In genomic region chr7:2109251-2109935, GRCh38 we compare ENCODE assay signal across 11 cellular contexts.
A peak's percentile ranks its signal among the peaks of the same experiment; 100 is the strongest.
DNase-seq lines count a peak whose midpoint lies in the region; ATAC-seq and TF ChIP-seq lines count a peak whose summit lies in the region.
"Had no signal": no experiment of that assay in that cellular context is flagged by ENCODE, and none has a peak within 500 bp of the region (broad histone marks: within the 10 kb centered on the region; RNA-seq: fewer than 3 reads in every experiment).

No MANE protein-coding gene starts in this region.

- H3K4me3 Mint-ChIP-seq in activated T-helper 17 cell treated with anti-CD3 and anti-CD28 coated beads, Interleukin-2, amount 50 U/mL, for 72 hours: peak overlapping the region; percentile 47
- peak overlapping the region; percentile 57 for H3K4me3 Mint-ChIP-seq in memory B cell
- H3K4me3 Mint-ChIP-seq: activated CD4-positive, alpha-beta T cell treated with anti-CD3 and anti-CD28 coated beads, Interleukin-2, amount 10 ng/mL, durations not matched to agents 7 days and 5 days had no signal

- H3K79me2 ChIP-seq in mammary epithelial cell (ENCODE audit: insufficient read depth, low read length): peaks cover 3% of the 10 kb centered on the region

- H3K9me3 Mint-ChIP-seq in activated T-helper 17 cell treated with anti-CD3 and anti-CD28 coated beads, Interleukin-2, amount 50 U/mL, for 72 hours: no peaks in the 10 kb centered on the region
- H3K9me3 Mint-ChIP-seq in memory B cell: no peaks in the 10 kb centered on the region
- H3K9me3 Mint-ChIP-seq: activated CD4-positive, alpha-beta T cell treated with anti-CD3 and anti-CD28 coated beads, Interleukin-2, amount 10 ng/mL, durations not matched to agents 7 days and 5 days had no signal

- H3K9me3 ChIP-seq in AG04450 (ENCODE audit: control insufficient read depth, insufficient read depth, low read length) (peaks cover 18% of the 10 kb centered on the region), HUES48 (ENCODE audit: control insufficient read depth, insufficient read depth, low read length) (no peaks in the 10 kb centered on the region), heart right ventricle (no peaks in the 10 kb centered on the region), mammary epithelial cell (replicated peaks; ENCODE audit: insufficient read depth, low read length) (no peaks in the 10 kb centered on the region)

- BruUV-seq in mammary epithelial cell (replicated peaks; lab: Mats Ljungman, UMichigan): no TSS peak

- H4K20me1 ChIP-seq in mammary epithelial cell (ENCODE audit: insufficient read depth, low read length): no peaks in the 10 kb centered on the region

- TF ChIP-seq CTCF in AG04450 (IDR thresholded peaks at IDR 0.05; ENCODE audit: low read depth, low read length) (no peak), heart right ventricle (IDR thresholded peaks at IDR 0.05) (no peak), mammary epithelial cell (conservative IDR thresholded peaks at IDR 0.05 in 1 of 2, IDR thresholded peaks at IDR 0.05 in 1 of 2; ENCODE audit: extremely low read depth in 1 of 2, insufficient read depth in 1 of 2, low read depth in 1 of 2, low read length in 2 of 2) (no peak)

- ATAC-seq in activated T-helper 17 cell treated with anti-CD3 and anti-CD28 coated beads, Interleukin-2, amount 50 U/mL, for 72 hours (replicated peaks): no peak
- ATAC-seq in memory B cell (ENCODE audit: low read depth) (no peak), GM18861 (IDR thresholded peaks at IDR 0.05; ENCODE audit: unreplicated experiment) (no peak), heart right ventricle (no peak)

- CTCF ChIA-PET in AG04450 (lab: Charles Lee) (interaction anchor here (0.6 kb wide), 1 partner anchor 51 kb away, joined by 4 read pairs; no protein-coding TSS in a partner anchor), mammary epithelial cell (lab: Charles Lee; ENCODE audit: low non-redundant PET) (no interaction called here)

- no peak overlapping the region for H3K27ac Mint-ChIP-seq in activated T-helper 17 cell treated with anti-CD3 and anti-CD28 coated beads, Interleukin-2, amount 50 U/mL, for 72 hours
- H3K27ac Mint-ChIP-seq in memory B cell: peak overlapping the region; percentile 85
- H3K27ac Mint-ChIP-seq: activated CD4-positive, alpha-beta T cell treated with anti-CD3 and anti-CD28 coated beads, Interleukin-2, amount 10 ng/mL, durations not matched to agents 7 days and 5 days had no signal

- peaks cover 23% of the 10 kb centered on the region for H3K4me1 Mint-ChIP-seq in activated T-helper 17 cell treated with anti-CD3 and anti-CD28 coated beads, Interleukin-2, amount 50 U/mL, for 72 hours
- H3K4me1 Mint-ChIP-seq in memory B cell: peaks cover 35% of the 10 kb centered on the region

- H3K9ac ChIP-seq in HUES48 (ENCODE audit: low read depth, low read length) (no peak overlapping the region), mammary epithelial cell (ENCODE audit: insufficient read depth, low read length) (no peak overlapping the region)

- 0 out of 2 replicates have a peak, but pooled peaks cover 6% of the 10 kb centered on the region for H3K36me3 ChIP-seq in HUES48 (ENCODE audit: control insufficient read depth, insufficient read depth, low read length)
- peaks cover 0 to 4% (median 0%) of the 10 kb centered on the region in 9 donors for H3K36me3 ChIP-seq in heart right ventricle
- H3K36me3 ChIP-seq in mammary epithelial cell (ENCODE audit: insufficient read depth, low read length): no peaks in the 10 kb centered on the region

- H3K4me3 ChIP-seq in AG04450 (ENCODE audit: low read depth, low read length) (no peak overlapping the region), HUES48 (ENCODE audit: low read depth, low read length) (no peak overlapping the region), heart right ventricle (no peak overlapping the region), mammary epithelial cell (replicated peaks in 1 of 3; ENCODE audit: insufficient read depth in 1 of 3, low read depth in 2 of 3, low read length in 3 of 3) (no peak overlapping the region)

- dilution Hi-C loops in mammary epithelial cell (cut with HindIII; ENCODE audit: low sequenced_read_pairs): no loop called here

- H3K36me3 Mint-ChIP-seq in activated T-helper 17 cell treated with anti-CD3 and anti-CD28 coated beads, Interleukin-2, amount 50 U/mL, for 72 hours (ENCODE audit: low read depth): peaks cover 16% of the 10 kb centered on the region
- H3K36me3 Mint-ChIP-seq in memory B cell: no peaks in the 10 kb centered on the region

- H2AFZ ChIP-seq in mammary epithelial cell (ENCODE audit: low read depth, low read length): no peak overlapping the region

- H3K4me1 ChIP-seq in HUES48 (ENCODE audit: control insufficient read depth, insufficient read depth, low read length): peaks cover 6% of the 10 kb centered on the region
- peaks cover 3 to 58% (median 31%) of the 10 kb centered on the region in 9 donors for H3K4me1 ChIP-seq in heart right ventricle
- peaks cover 43% of the 10 kb centered on the region for H3K4me1 ChIP-seq in mammary epithelial cell (ENCODE audit: insufficient read depth, low read length)

- intact Hi-C loops in heart right ventricle (cut with DNase I) (loop anchor here in 4 of 10 donors (10.0 kb wide), 2 partner anchors 85 to 95 kb away; no protein-coding TSS in a partner anchor), mammary epithelial cell (cut with micrococcal nuclease) (no loop called here)

- H3K27me3 ChIP-seq in AG04450 (ENCODE audit: control insufficient read depth, insufficient read depth, low read length) (no peaks in the 10 kb centered on the region), HUES48 (ENCODE audit: control insufficient read depth, insufficient read depth, low read length) (no peaks in the 10 kb centered on the region), heart right ventricle (no peaks in the 10 kb centered on the region), mammary epithelial cell (ENCODE audit: insufficient read depth, low read length) (no peaks in the 10 kb centered on the region)

- DNase-seq in AG04450 (ENCODE audit: low read depth, low spot score) (no peak), memory B cell (ENCODE audit: low spot score in 2 of 2) (no peak), KG1 (lab: John Stamatoyannopoulos, UW) (no peak), heart right ventricle (no peak), mammary epithelial cell (no peak)
- DNase-seq: NCI-H187 treated with DMSO at 0.1 percent for 48 hours; stimulated activated CD4-positive, alpha-beta T cell treated with anti-CD3 and anti-CD28 coated beads, Interleukin-4, amount 100 ng/mL, for 1 hour had no signal

- H3K27me3 Mint-ChIP-seq in activated T-helper 17 cell treated with anti-CD3 and anti-CD28 coated beads, Interleukin-2, amount 50 U/mL, for 72 hours: no peaks in the 10 kb centered on the region
- no peaks in the 10 kb centered on the region for H3K27me3 Mint-ChIP-seq in memory B cell
- H3K27me3 Mint-ChIP-seq: activated CD4-positive, alpha-beta T cell treated with anti-CD3 and anti-CD28 coated beads, Interleukin-2, amount 10 ng/mL, durations not matched to agents 7 days and 5 days had no signal

- peak overlapping the region; percentile 68 for H3K27ac ChIP-seq in AG04450 (ENCODE audit: low read depth, low read length)
- peak overlapping the region; percentile 76 for H3K27ac ChIP-seq in HUES48 (ENCODE audit: low read depth, low read length)
- H3K27ac ChIP-seq in heart right ventricle: peak overlapping the region in 1 of 10 donors; percentile 36
- no peak overlapping the region for H3K27ac ChIP-seq in mammary epithelial cell (ENCODE audit: insufficient read depth, low read depth, low read length)

- no peak overlapping the region for H3K4me2 ChIP-seq in mammary epithelial cell (ENCODE audit: insufficient read depth, low read depth, low read length)

- in situ Hi-C loops in mammary epithelial cell (cut with MboI; ENCODE audit: low sequenced_read_pairs in 2 of 2): no loop called here

- POLR2A ChIA-PET in AG04450 (lab: Yijun Ruan, JAX): no interaction called here

- WGBS in heart right ventricle, 2 donors: 92 to 93% methylated on average over 21 of the region's 21 CpGs
- 99% methylated on average over 21 of the region's 21 CpGs for WGBS in mammary epithelial cell (ENCODE audit: low coverage, missing lambda C conversion rate)
